Comparison of ENCODE assay signal across 22 cellular contexts in the genomic region with DNA sequence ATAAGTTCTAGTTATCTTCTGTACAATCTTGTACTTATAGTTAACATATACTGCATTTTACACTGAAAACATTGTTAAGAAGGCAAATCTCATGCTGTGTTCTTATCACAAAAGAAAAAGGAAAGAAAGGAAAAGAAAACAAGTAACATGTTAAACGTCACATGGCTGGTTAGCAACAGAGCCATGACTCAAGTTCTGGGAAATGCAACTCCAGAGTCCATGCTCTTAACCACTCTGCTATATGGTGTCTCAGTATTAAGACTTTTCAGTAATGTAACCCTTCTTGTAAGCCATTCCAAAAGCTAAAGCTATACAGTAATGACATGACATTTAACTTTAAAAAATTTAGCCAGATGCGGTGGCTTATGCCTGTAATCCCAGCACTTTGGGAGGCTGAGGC.
DNase-seq lines count a peak whose midpoint lies in the region; ATAC-seq, FAIRE-seq and TF ChIP-seq lines count a peak whose summit lies in the region.
"Had no signal": no experiment of that assay in that cellular context is flagged by ENCODE, and none has a peak within 500 bp of the region (broad histone marks: within the 10 kb centered on the region; RNA-seq: fewer than 3 reads in every experiment).

No MANE protein-coding gene starts in this region.

- no peak overlapping the region for H2BK120ac ChIP-seq in mesenchymal stem cell (ENCODE audit: low read depth, low read length)

- POLR2A ChIA-PET in K562 (lab: Yijun Ruan, JAX): no interaction called here
- POLR2A ChIA-PET in activated CD4-positive, alpha-beta memory T cell treated with anti-CD3 and anti-CD28 coated beads for 36 hours (lab: Charles Lee): no interaction called here

- no peaks in the 10 kb centered on the region for H3K79me1 ChIP-seq in mesenchymal stem cell (replicated peaks; ENCODE audit: low read length, poor library complexity, severe bottlenecking)

- H3K4ac ChIP-seq in mesenchymal stem cell (ENCODE audit: low read depth in 1 of 2, low read length in 2 of 2): no peak overlapping the region

- H3K18ac ChIP-seq in mesenchymal stem cell (ENCODE audit: low read depth in 1 of 2, low read length in 2 of 2): no peak overlapping the region

- no peak for DNase-seq in D721Med (ENCODE audit: insufficient read length, low spot score)
- DNase-seq in NCI-H82 treated with DMSO at 0.1 percent for 48 hours (lab: John Stamatoyannopoulos, UW; ENCODE audit: unreplicated experiment): peak; percentile 47
- no peak for DNase-seq in K562 (ENCODE audit: extremely low read depth in 1 of 4, low spot score in 3 of 4)
- DNase-seq in mesenchymal stem cell: peak; percentile 18
- no peak for DNase-seq in NAMALWA (ENCODE audit: low spot score)
- DNase-seq in activated CD4-positive, alpha-beta memory T cell treated with anti-CD3 and anti-CD28 coated beads for 36 hours: no peak
- DNase-seq: 8988T, DMS153, MG63, NCI-H1092, NCI-H146, NCI-H2029 treated with DMSO at 0.1 percent for 48 hours, NCI-H2171, NCI-H446, RPMI8226, SIG-M5 had no signal

- CTCF ChIA-PET in K562 (lab: Yijun Ruan, JAX; ENCODE audit: low intra/inter-chr PET ratio): no interaction called here
- CTCF ChIA-PET in activated CD4-positive, alpha-beta memory T cell treated with anti-CD3 and anti-CD28 coated beads for 36 hours (lab: Charles Lee): no interaction called here

- H4K91ac ChIP-seq in mesenchymal stem cell (ENCODE audit: low read length): no peak overlapping the region

- intact Hi-C loops in K562 (cut with micrococcal nuclease): no loop called here
- intact Hi-C loops in activated CD4-positive, alpha-beta memory T cell treated with anti-CD3 and anti-CD28 coated beads for 36 hours (cut with micrococcal nuclease): no loop called here

- no peak overlapping the region for H3K23ac ChIP-seq in mesenchymal stem cell (ENCODE audit: low read length in 2 of 2)

- H4K8ac ChIP-seq in mesenchymal stem cell (ENCODE audit: low read length): no peak overlapping the region

- no peak overlapping the region for H3K14ac ChIP-seq in mesenchymal stem cell (ENCODE audit: low read length in 2 of 2)

- no peak overlapping the region for H2BK12ac ChIP-seq in mesenchymal stem cell (ENCODE audit: low read length in 2 of 2)

- H3K36me3 ChIP-seq in K562 (ENCODE audit: control insufficient read depth, insufficient read depth, low read length): no peaks in the 10 kb centered on the region
- no peaks in the 10 kb centered on the region for H3K36me3 ChIP-seq in mesenchymal stem cell (ENCODE audit: control insufficient read depth in 1 of 2, insufficient read depth in 2 of 2, low read depth in 1 of 2, low read length in 2 of 2)
- H3K36me3 ChIP-seq: MG63 had no signal

- 0% methylated on average over 2 of the region's 2 CpGs for WGBS in K562 (ENCODE audit: insufficient coverage, low coverage, missing lambda C conversion rate)
- 86% methylated on average over 2 of the region's 2 CpGs for WGBS in mesenchymal stem cell

- no peak overlapping the region for H2BK5ac ChIP-seq in mesenchymal stem cell (ENCODE audit: low read depth, low read length, poor library complexity, severe bottlenecking)

- H3K9me3 Mint-ChIP-seq in activated CD4-positive, alpha-beta memory T cell treated with anti-CD3 and anti-CD28 coated beads for 36 hours: no peaks in the 10 kb centered on the region

- no peaks in the 10 kb centered on the region for H3K36me3 Mint-ChIP-seq in activated CD4-positive, alpha-beta memory T cell treated with anti-CD3 and anti-CD28 coated beads for 36 hours

- TF ChIP-seq RAD21 in K562 (CRISPR knock-in tag; conservative IDR thresholded peaks at IDR 0.05 in 1 of 2, IDR thresholded peaks at IDR 0.05 in 1 of 2): no peak

- H3K9me3 ChIP-seq in K562 (replicated peaks; ENCODE audit: control insufficient read depth, insufficient read depth, low read depth, low read length): no peaks in the 10 kb centered on the region
- H3K9me3 ChIP-seq in mesenchymal stem cell (ENCODE audit: control insufficient read depth, low read length): no peaks in the 10 kb centered on the region
- H3K9me3 ChIP-seq: MG63 had no signal

- no TSS peak for BruUV-seq in K562 (replicated peaks; lab: Mats Ljungman, UMichigan)

- TF ChIP-seq POLR2A in K562 (conservative IDR thresholded peaks at IDR 0.05): no peak

- H3K4me3 ChIP-seq in K562 (no peak overlapping the region), mesenchymal stem cell (ENCODE audit: insufficient read depth in 1 of 2, low read depth in 1 of 2, low read length in 2 of 2) (no peak overlapping the region)
- H3K4me3 ChIP-seq: MG63 had no signal

- no peak overlapping the region for H2BK15ac ChIP-seq in mesenchymal stem cell (ENCODE audit: low read depth, poor library complexity, severe bottlenecking)

- H3K79me2 ChIP-seq in K562 (ENCODE audit: control insufficient read depth, insufficient read depth, low read length): no peaks in the 10 kb centered on the region

- ATAC-seq in K562: no peak
- ATAC-seq in GM21786 (IDR thresholded peaks at IDR 0.05; ENCODE audit: unreplicated experiment): no peak
- ATAC-seq in HG03571 (IDR thresholded peaks at IDR 0.05; ENCODE audit: unreplicated experiment): no peak
- ATAC-seq: SK-N-SH treated with all-trans-retinoic acid at 6 μM for 48 hours had no signal

- no peaks in the 10 kb centered on the region for H3K4me1 Mint-ChIP-seq in activated CD4-positive, alpha-beta memory T cell treated with anti-CD3 and anti-CD28 coated beads for 36 hours (ENCODE audit: low read depth)
- H3K4me1 Mint-ChIP-seq: B cell had no signal

- H2AFZ ChIP-seq in K562 (ENCODE audit: low read depth, low read length): peak overlapping the region; percentile 4; the same call in 1 of the 2 replicates
- no peak overlapping the region for H2AFZ ChIP-seq in mesenchymal stem cell (ENCODE audit: low read depth, low read length)

- no peaks in the 10 kb centered on the region for H3K9me1 ChIP-seq in K562 (ENCODE audit: control insufficient read depth, insufficient read depth, low read length)

- TF ChIP-seq EP300 in K562 (IDR thresholded peaks at IDR 0.05; ENCODE audit: low read length): no peak

- no peak overlapping the region for H3K27ac ChIP-seq in K562 (ENCODE audit: extremely low read depth, low read depth, low read length)
- H3K27ac ChIP-seq in mesenchymal stem cell (ENCODE audit: low read length, poor library complexity, severe bottlenecking): no peak overlapping the region

- H4K20me1 ChIP-seq in K562 (replicated peaks; ENCODE audit: control insufficient read depth, insufficient read depth, low read length): no peaks in the 10 kb centered on the region

- H3K4me3 Mint-ChIP-seq in activated CD4-positive, alpha-beta memory T cell treated with anti-CD3 and anti-CD28 coated beads for 36 hours: no peak overlapping the region
- H3K4me3 Mint-ChIP-seq: B cell had no signal

- in situ Hi-C loops in K562 (cut with MboI): no loop called here

- H3K27me3 ChIP-seq in K562 (ENCODE audit: control insufficient read depth in 2 of 2, insufficient read depth in 2 of 2, low read length in 2 of 2) (no peaks in the 10 kb centered on the region), mesenchymal stem cell (ENCODE audit: control insufficient read depth in 1 of 2, insufficient read depth in 1 of 2, low read length in 2 of 2) (no peaks in the 10 kb centered on the region)
- H3K27me3 ChIP-seq: MG63 had no signal

- peak; percentile 67 for FAIRE-seq in D721Med (lab: Jason Lieb, UNC)
- no peak for FAIRE-seq in K562 (lab: Jason Lieb, UNC)
- FAIRE-seq: GM12892, H54 had no signal

- no peak for TF ChIP-seq CTCF in D721Med (IDR thresholded peaks at IDR 0.05; ENCODE audit: insufficient read depth, missing control alignments)
- TF ChIP-seq CTCF in K562 (IDR thresholded peaks at IDR 0.05 in 2 of 3, conservative IDR thresholded peaks at IDR 0.05 in 1 of 3; ENCODE audit: insufficient read depth in 2 of 3, low read depth in 1 of 3, low read length in 3 of 3): no peak

- H3K4me2 ChIP-seq in K562 (ENCODE audit: insufficient read depth, low read length) (no peak overlapping the region), mesenchymal stem cell (ENCODE audit: low read length, poor library complexity, severe bottlenecking) (no peak overlapping the region)

- no peak overlapping the region for H2AK5ac ChIP-seq in mesenchymal stem cell (ENCODE audit: low read length, severe bottlenecking)

- no peak overlapping the region for H3K27ac Mint-ChIP-seq in activated CD4-positive, alpha-beta memory T cell treated with anti-CD3 and anti-CD28 coated beads for 36 hours
- H3K27ac Mint-ChIP-seq: B cell had no signal

- peaks cover 2% of the 10 kb centered on the region for H3K27me3 Mint-ChIP-seq in activated CD4-positive, alpha-beta memory T cell treated with anti-CD3 and anti-CD28 coated beads for 36 hours
- H3K27me3 Mint-ChIP-seq: B cell had no signal

- H3K4me1 ChIP-seq in K562 (replicated peaks in 1 of 2; ENCODE audit: control insufficient read depth in 2 of 2, insufficient read depth in 2 of 2, low read length in 2 of 2) (no peaks in the 10 kb centered on the region), mesenchymal stem cell (ENCODE audit: control insufficient read depth, insufficient read depth, low read depth, low read length) (no peaks in the 10 kb centered on the region)

- no peak overlapping the region for H3K9ac ChIP-seq in K562 (ENCODE audit: insufficient read depth in 1 of 2, low read depth in 2 of 2, low read length in 2 of 2)
- H3K9ac ChIP-seq in mesenchymal stem cell (ENCODE audit: low read length): no peak overlapping the region

TF ChIP-seq in K562, 482 proteins besides CTCF, POLR2A, EP300 and RAD21:
- TF ChIP-seq PHF21A (IDR thresholded peaks at IDR 0.05; ENCODE audit: borderline replicate concordance, low read depth) (no peak), PTRF (tag; IDR thresholded peaks at IDR 0.05) (no peak)

Comparison
In these comparisons a context has a peak if more than half of its experiments do, and no peak if none do; other contexts are left out.
1. DNase-seq: peak in NCI-H82 treated with DMSO at 0.1 percent for 48 hours (single experiment) and mesenchymal stem cell (single experiment); none in D721Med (single experiment), K562 (0 of 4), NAMALWA (single experiment) and activated CD4-positive, alpha-beta memory T cell treated with anti-CD3 and anti-CD28 coated beads for 36 hours (single experiment).